12 cellular contexts compared by ENCODE assay signal in genomic region chr14:61700104-61700886, GRCh38. TPM values are rescaled to one million over a fixed set of nuclear protein-coding genes. Genes with fewer than 3 reads are reported as not detected.
DNase-seq lines count a peak whose midpoint lies in the region; ATAC-seq and TF ChIP-seq lines count a peak whose summit lies in the region.
"Had no signal": no experiment of that assay in that cellular context is flagged by ENCODE, and none has a peak within 500 bp of the region (broad histone marks: within the 10 kb centered on the region; RNA-seq: fewer than 3 reads in every experiment).

No MANE protein-coding gene starts in this region.

- TF ChIP-seq CTCF in AG09309 (IDR thresholded peaks at IDR 0.05; ENCODE audit: control insufficient read depth, insufficient read depth, low read depth, low read length, missing control alignments) (no peak), left lung (IDR thresholded peaks at IDR 0.05) (no peak), uterus (IDR thresholded peaks at IDR 0.05) (no peak)

- peak overlapping the region; percentile 97 for H3K4me2 ChIP-seq in GM23248 (ENCODE audit: unreplicated experiment)

- H3K4me1 Mint-ChIP-seq in activated naive CD8-positive, alpha-beta T cell treated with anti-CD3 and anti-CD28 coated beads, Interleukin-2, amount 50 U/mL, for 24 hours, result peaks cover 69% of the 10 kb centered on the region

- no peaks in the 10 kb centered on the region for H3K27me3 ChIP-seq in GM23248 (replicated peaks; ENCODE audit: insufficient read depth)
- H3K27me3 ChIP-seq in left lung, result no peaks in the 10 kb centered on the region
- no peaks in the 10 kb centered on the region for H3K27me3 ChIP-seq in uterus
- H3K27me3 ChIP-seq: colonic mucosa, spleen had no signal

- DNase-seq in AG09309 (ENCODE audit: low read depth) (no peak), GM23248 (peak; percentile 50), left lung (no peak), uterus (no peak), NCI-H2107 treated with DMSO at 0.1 percent for 48 hours (lab: John Stamatoyannopoulos, UW; ENCODE audit: unreplicated experiment) (no peak)
- DNase-seq in activated naive CD8-positive, alpha-beta T cell treated with anti-CD3 and anti-CD28 coated beads, Interleukin-2, amount 50 U/mL, for 24 hours, result no peak
- DNase-seq in central memory CD4-positive, alpha-beta T cell, result no peak
- DNase-seq: colonic mucosa, DMS153, spleen, substantia nigra had no signal

- H3K4me3 ChIP-seq in AG09309 (ENCODE audit: control insufficient read depth, low read depth, low read length) (peak overlapping the region; percentile 26), GM23248 (peak overlapping the region; percentile 99), left lung (peak overlapping the region in 1 of 2 donors; percentile 85), uterus (no peak overlapping the region)
- H3K4me3 ChIP-seq: colonic mucosa had no signal

- no peak overlapping the region for H2AFZ ChIP-seq in GM23248

- peaks cover 100% of the 10 kb centered on the region for H3K79me2 ChIP-seq in GM23248 (ENCODE audit: insufficient read depth)

- peaks cover 38% of the 10 kb centered on the region for H4K20me1 ChIP-seq in GM23248 (ENCODE audit: insufficient read depth)

- H3K27me3 Mint-ChIP-seq in activated naive CD8-positive, alpha-beta T cell treated with anti-CD3 and anti-CD28 coated beads, Interleukin-2, amount 50 U/mL, for 24 hours, result no peaks in the 10 kb centered on the region

- peaks cover 28% of the 10 kb centered on the region for H3K4me1 ChIP-seq in GM23248 (ENCODE audit: insufficient read depth)
- H3K4me1 ChIP-seq in left lung, result peaks cover 4 to 62% of the 10 kb centered on the region in 2 donors
- peaks cover 0 to 3% of the 10 kb centered on the region in 2 donors for H3K4me1 ChIP-seq in uterus

- H3K27ac ChIP-seq in GM23248 (peak overlapping the region; percentile 96), left lung (peak overlapping the region; percentile 38 to 100), uterus (no peak overlapping the region)
- H3K27ac ChIP-seq: colonic mucosa had no signal

- no peaks in the 10 kb centered on the region for H3K9me2 ChIP-seq in GM23248 (ENCODE audit: insufficient read depth)

- peak overlapping the region; percentile 99 for H3K9ac ChIP-seq in GM23248

- 11 to 13% methylated on average over 2 of the region's 2 CpGs for WGBS in GM23248 (ENCODE audit: low coverage in 1 of 2, low lambda C conversion rate in 2 of 2, missing lambda C conversion rate in 2 of 2), 2 experiments

- H3K9me3 Mint-ChIP-seq in activated naive CD8-positive, alpha-beta T cell treated with anti-CD3 and anti-CD28 coated beads, Interleukin-2, amount 50 U/mL, for 24 hours, result no peaks in the 10 kb centered on the region

- TF ChIP-seq POLR2A in uterus (IDR thresholded peaks at IDR 0.05), result no peak

- in situ Hi-C loops in GM23248 (cut with MboI), result no loop called here

- peaks cover 57% of the 10 kb centered on the region for H3K36me3 Mint-ChIP-seq in activated naive CD8-positive, alpha-beta T cell treated with anti-CD3 and anti-CD28 coated beads, Interleukin-2, amount 50 U/mL, for 24 hours (ENCODE audit: low read depth)

- H3K9me3 ChIP-seq in GM23248 (ENCODE audit: low read depth) (no peaks in the 10 kb centered on the region), left lung (no peaks in the 10 kb centered on the region), uterus (no peaks in the 10 kb centered on the region)
- H3K9me3 ChIP-seq: colonic mucosa, spleen had no signal

- H3K36me3 ChIP-seq in GM23248 (ENCODE audit: low read depth), result peaks cover 51% of the 10 kb centered on the region
- H3K36me3 ChIP-seq in left lung, result no peaks in the 10 kb centered on the region
- no peaks in the 10 kb centered on the region for H3K36me3 ChIP-seq in uterus
- H3K36me3 ChIP-seq: colonic mucosa, spleen had no signal

- peak overlapping the region; percentile 95 for H3K27ac Mint-ChIP-seq in activated naive CD8-positive, alpha-beta T cell treated with anti-CD3 and anti-CD28 coated beads, Interleukin-2, amount 50 U/mL, for 24 hours

- intact Hi-C loops in left lung (cut with DNase I) (no loop called here), uterus (cut with DNase I; ENCODE audit: low total_unique reads) (no loop called here)

- H3F3A ChIP-seq in GM23248 (ENCODE audit: insufficient read depth), result peaks cover 88% of the 10 kb centered on the region

- ATAC-seq in activated naive CD8-positive, alpha-beta T cell treated with anti-CD3 and anti-CD28 coated beads, Interleukin-2, amount 50 U/mL, for 24 hours, result no peak
- no peak for ATAC-seq in left lung
- ATAC-seq in HG03196 (IDR thresholded peaks at IDR 0.05; ENCODE audit: unreplicated experiment), result no peak

- H3K4me3 Mint-ChIP-seq in activated naive CD8-positive, alpha-beta T cell treated with anti-CD3 and anti-CD28 coated beads, Interleukin-2, amount 50 U/mL, for 24 hours, result peak overlapping the region; percentile 99

RNA-seq across cellular contexts. Expression of gene HIF1A, which starts 5.0 kb away (rescaled TPM):
- 1,114 and 1,257 TPM in 2 replicates for total RNA-seq in GM23248 (2014; rRNA removed; shearing (Covaris generic))
- 863 and 907 TPM in 2 replicates for polyA plus RNA-seq in GM23248 (2016; fragmentation: Nextera tagmentation; extraction: Ambion mirVana)
- total RNA-seq in left lung (100 to 1,000 TPM; 145 to 272 TPM), uterus (100 to 1,000 TPM in 2 of 4 donors, 10 to 100 TPM in 2; 50.0 to 137 (median 83.0) TPM)

Comparison
In these comparisons a context has a peak if more than half of its experiments do, and no peak if none do; other contexts are left out.
1. H3K4me3 ChIP-seq: peak in AG09309 (single experiment) and GM23248 (single experiment); none in uterus (0 of 2).
2. H3K27ac ChIP-seq: peak in GM23248 (single experiment) and left lung (2 of 2); none in uterus (0 of 2).